Comparison of ENCODE assay signal across 8 cellular contexts in the genomic region with DNA sequence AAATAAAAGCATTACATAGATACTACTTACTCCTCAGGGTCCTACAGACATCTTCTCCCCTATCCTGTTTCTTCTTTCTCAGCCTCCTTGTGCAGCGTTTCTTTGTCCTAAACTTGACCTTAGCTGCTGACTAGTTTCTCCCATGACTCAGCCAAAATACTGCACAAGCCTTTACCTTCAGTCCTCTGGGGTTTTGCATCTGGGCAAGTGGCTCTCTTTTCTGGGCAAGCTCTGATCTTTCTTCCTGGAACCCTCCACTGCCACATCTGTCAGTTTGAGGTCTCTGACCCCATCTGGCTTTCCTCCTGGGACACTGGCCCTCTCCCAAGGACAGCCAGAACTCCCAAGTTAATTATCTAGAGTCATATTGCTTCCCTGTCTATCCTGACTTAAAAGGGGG.
DNase-seq lines count a peak whose midpoint lies in the region; ATAC-seq and TF ChIP-seq lines count a peak whose summit lies in the region.

No MANE protein-coding gene starts in this region.

- H3K27ac ChIP-seq in osteoblast (ENCODE audit: low read depth, low read length) (peak overlapping the region; percentile 93), spleen (peak overlapping the region in 2 of 8 donors; percentile 6 to 27)

- H3K36me3 ChIP-seq in osteoblast (ENCODE audit: insufficient read depth, low read length) (no peaks in the 10 kb centered on the region), spleen (no peaks in the 10 kb centered on the region)

- no peaks in the 10 kb centered on the region for H3K4me1 Mint-ChIP-seq in activated naive CD8-positive, alpha-beta T cell treated with anti-CD3 and anti-CD28 coated beads for 36 hours

- DNase-seq in astrocyte of the spinal cord (ENCODE audit: low read depth, low spot score) (peak; percentile 82), osteoblast (ENCODE audit: insufficient read length, low spot score, missing footprints) (peak; percentile 69), spleen (no peak), middle frontal gyrus (ENCODE audit: extremely low spot score, low spot score) (no peak)
- DNase-seq in activated naive CD8-positive, alpha-beta T cell treated with anti-CD3 and anti-CD28 coated beads for 36 hours = no peak

- H3K9me3 ChIP-seq in osteoblast (ENCODE audit: low read depth, low read length) (no peaks in the 10 kb centered on the region), spleen (peaks cover 0 to 14% (median 0%) of the 10 kb centered on the region in 8 donors)

- no peaks in the 10 kb centered on the region for H4K20me1 ChIP-seq in osteoblast (ENCODE audit: insufficient read depth, low read length)

- peaks cover 15% of the 10 kb centered on the region for H3K4me1 ChIP-seq in osteoblast (ENCODE audit: insufficient read depth, low read length)
- no peaks in the 10 kb centered on the region for H3K4me1 ChIP-seq in spleen

- 23 to 32% (median 27%) methylated on average over 1 of the region's 1 CpG for WGBS in spleen, 5 donors

- no peak overlapping the region for H3K4me3 Mint-ChIP-seq in activated naive CD8-positive, alpha-beta T cell treated with anti-CD3 and anti-CD28 coated beads for 36 hours

- in situ Hi-C loops in astrocyte of the spinal cord (cut with HindIII; ENCODE audit: low sequenced_read_pairs) = no loop called here

- peak; percentile 34 for ATAC-seq in GM18519 (IDR thresholded peaks at IDR 0.05; ENCODE audit: low FRiP score, unreplicated experiment)
- ATAC-seq in HG02885 (IDR thresholded peaks at IDR 0.05; ENCODE audit: poor library complexity, unreplicated experiment) = peak; percentile 61
- ATAC-seq in HG03457 (IDR thresholded peaks at IDR 0.05; ENCODE audit: unreplicated experiment) = no peak

- TF ChIP-seq CTCF in astrocyte of the spinal cord (IDR thresholded peaks at IDR 0.05; ENCODE audit: low read depth, low read length) = no peak
- TF ChIP-seq CTCF in osteoblast (IDR thresholded peaks at IDR 0.05; ENCODE audit: extremely low read depth, low read depth, low read length) = no peak
- no peak for TF ChIP-seq CTCF in spleen (IDR thresholded peaks at IDR 0.05 in 8 of 11, conservative IDR thresholded peaks at IDR 0.05 in 3 of 11)

- no peak for TF ChIP-seq POLR2A in spleen (IDR thresholded peaks at IDR 0.05)

- peak overlapping the region; percentile 73 for H3K4me2 ChIP-seq in osteoblast (ENCODE audit: insufficient read depth, low read length)

- H3K27ac Mint-ChIP-seq in activated naive CD8-positive, alpha-beta T cell treated with anti-CD3 and anti-CD28 coated beads for 36 hours = no peak overlapping the region

- H3K36me3 Mint-ChIP-seq in activated naive CD8-positive, alpha-beta T cell treated with anti-CD3 and anti-CD28 coated beads for 36 hours = no peaks in the 10 kb centered on the region

- H3K4me3 ChIP-seq in astrocyte of the spinal cord (ENCODE audit: low read depth, low read length) (no peak overlapping the region), osteoblast (ENCODE audit: insufficient read depth, low read length) (peak overlapping the region; percentile 29), spleen (no peak overlapping the region)

- intact Hi-C loops in spleen (cut with DNase I; ENCODE audit: low total_unique reads) = no loop called here

- H3K27me3 ChIP-seq in osteoblast (ENCODE audit: insufficient read depth, low read length) = no peaks in the 10 kb centered on the region
- no peaks in the 10 kb centered on the region for H3K27me3 ChIP-seq in spleen (replicated peaks in 1 of 7)

- H3K9me3 Mint-ChIP-seq in activated naive CD8-positive, alpha-beta T cell treated with anti-CD3 and anti-CD28 coated beads for 36 hours = peaks cover 4% of the 10 kb centered on the region

- H2AFZ ChIP-seq in osteoblast (ENCODE audit: low read length) = peak overlapping the region; percentile 18

- no peaks in the 10 kb centered on the region for H3K27me3 Mint-ChIP-seq in activated naive CD8-positive, alpha-beta T cell treated with anti-CD3 and anti-CD28 coated beads for 36 hours

- no peaks in the 10 kb centered on the region for H3K79me2 ChIP-seq in osteoblast (ENCODE audit: insufficient read depth, low read length)

Comparison
In these comparisons a context has a peak if more than half of its experiments do, and no peak if none do; other contexts are left out.
1. DNase-seq: peak in astrocyte of the spinal cord (single experiment) and osteoblast (single experiment); none in activated naive CD8-positive, alpha-beta T cell treated with anti-CD3 and anti-CD28 coated beads for 36 hours (single experiment), spleen (single experiment) and middle frontal gyrus (single experiment).